Comparison of ENCODE assay signal across 32 cellular contexts in genomic region chr16:49003992-49004391, GRCh38.
"Had no signal": no experiment of that assay in that cellular context is flagged by ENCODE, and none has a peak within 500 bp of the region (broad histone marks: within the 10 kb centered on the region; RNA-seq: fewer than 3 reads in every experiment).

No MANE protein-coding gene starts in this region.

- H3K9me3 ChIP-seq: SJCRH30 had no signal

- H3K27me3 Mint-ChIP-seq: activated B cell treated with CpG ODN at 0.5 μM for 24 hours; activated CD4-positive, alpha-beta memory T cell treated with anti-CD3 and anti-CD28 coated beads for 36 hours had no signal

- DNase-seq: activated B cell treated with CpG ODN at 0.5 μM for 24 hours; activated CD4-positive, alpha-beta memory T cell treated with anti-CD3 and anti-CD28 coated beads for 36 hours; activated CD4-positive, alpha-beta T cell treated with anti-CD3 and anti-CD28 coated beads for 4 hours; activated CD4-positive, alpha-beta T cell treated with anti-CD3 and anti-CD28 coated beads, Interleukin-2, amount 50 U/mL, for 1 hour; activated CD4-positive, CD25-positive, alpha-beta regulatory T cell treated with anti-CD3 and anti-CD28 coated beads, Interleukin-2, amount 50 U/mL, for 72 hours; activated CD8-positive, alpha-beta memory T cell treated with anti-CD3 and anti-CD28 coated beads, Interleukin-2, amount 50 U/mL, for 4 hours; activated gamma-delta T cell treated with Interleukin-2 at 50 U/mL for 16 hours; activated naive CD4-positive, alpha-beta T cell treated with anti-CD3 and anti-CD28 coated beads for 36 hours; activated T-cell treated with anti-CD3 and anti-CD28 coated beads for 4 hours; activated T-cell treated with anti-CD3 and anti-CD28 coated beads, Interleukin-2, amount 50 U/mL, for 4 hours; anterior cingulate cortex; brain microvascular endothelial cell; central memory CD4-positive, alpha-beta T cell; Karpas-422; KBM-7; NCI-H1048; NCI-H1694; NCI-H1930; NCI-H2081 treated with DMSO at 0.1 percent for 48 hours; NCI-H226; NCI-H524 treated with DMSO at 0.1 percent for 48 hours; PC-9; SHP77; SJCRH30; T-helper 1 cell; T-helper 2 cell; T-helper 9 cell had no signal

- H3K9me3 Mint-ChIP-seq: activated B cell treated with CpG ODN at 0.5 μM for 24 hours had no signal

- H3K4me1 ChIP-seq: SJCRH30 had no signal

- H3K36me3 ChIP-seq: brain microvascular endothelial cell, SJCRH30 had no signal

- H3K27ac Mint-ChIP-seq: activated B cell treated with CpG ODN at 0.5 μM for 24 hours; activated CD4-positive, alpha-beta memory T cell treated with anti-CD3 and anti-CD28 coated beads for 36 hours; activated naive CD4-positive, alpha-beta T cell treated with anti-CD3 and anti-CD28 coated beads for 36 hours; activated naive CD4-positive, alpha-beta T cell treated with anti-CD3 and anti-CD28 coated beads, Interleukin-2, amount 50 U/mL, for 72 hours; activated T-helper 1 cell treated with anti-CD3 and anti-CD28 coated beads, Interleukin-12 subunit alpha, Interleukin-12 subunit beta, Interleukin-2, Interleukin-4 antibody, amounts not matched to agents 30 ng/mL and 10 ng/mL and 1 ng/mL, durations not matched to agents 14 hours and 24 hours and 36 hours; IgD-negative memory B cell had no signal

- H3K27me3 ChIP-seq: brain microvascular endothelial cell had no signal

- ATAC-seq: activated naive CD4-positive, alpha-beta T cell treated with anti-CD3 and anti-CD28 coated beads, Interleukin-2, amount 50 U/mL, for 72 hours; activated T-cell treated with anti-CD3 and anti-CD28 coated beads, Interleukin-2, amount 50 U/mL, for 4 hours had no signal

- H3K36me3 Mint-ChIP-seq: activated CD4-positive, alpha-beta memory T cell treated with anti-CD3 and anti-CD28 coated beads for 36 hours; activated naive CD4-positive, alpha-beta T cell treated with anti-CD3 and anti-CD28 coated beads, Interleukin-2, amount 50 U/mL, for 72 hours; IgD-negative memory B cell had no signal

- H3K4me3 ChIP-seq: PC-9, SJCRH30, SK-N-MC had no signal

- H3K27ac ChIP-seq: brain microvascular endothelial cell, PC-9, SJCRH30, SK-N-MC, VCaP had no signal

- H3K4me1 Mint-ChIP-seq: activated B cell treated with CpG ODN at 0.5 μM for 24 hours, IgD-negative memory B cell had no signal

- H3K4me3 Mint-ChIP-seq: activated B cell treated with CpG ODN at 0.5 μM for 24 hours; activated CD4-positive, alpha-beta memory T cell treated with anti-CD3 and anti-CD28 coated beads for 36 hours; activated naive CD4-positive, alpha-beta T cell treated with anti-CD3 and anti-CD28 coated beads for 36 hours; activated T-cell treated with anti-CD3 and anti-CD28 coated beads, Interleukin-2, amount 50 U/mL, for 4 hours; activated T-helper 1 cell treated with anti-CD3 and anti-CD28 coated beads, Interleukin-12 subunit alpha, Interleukin-12 subunit beta, Interleukin-2, Interleukin-4 antibody, amounts not matched to agents 30 ng/mL and 10 ng/mL and 1 ng/mL, durations not matched to agents 14 hours and 24 hours and 36 hours; IgD-negative memory B cell had no signal
